Comparison of ENCODE assay signal across 8 cellular contexts in genomic region chr20:32336918-32337347, GRCh38. TPM values are rescaled to one million over a fixed set of nuclear protein-coding genes. Genes with fewer than 3 reads are reported as not detected.
A peak's percentile ranks its signal among the peaks of the same experiment; 100 is the strongest.
DNase-seq lines count a peak whose midpoint lies in the region; ATAC-seq and TF ChIP-seq lines count a peak whose summit lies in the region.

No MANE protein-coding gene starts in this region.

- no peak overlapping the region for H3K14ac ChIP-seq in mesenchymal stem cell (ENCODE audit: low read length in 2 of 2)

- peak overlapping the region in 1 of 4 donors; percentile 5 for H3K27ac ChIP-seq in body of pancreas
- H3K27ac ChIP-seq in mesenchymal stem cell (ENCODE audit: low read length, poor library complexity, severe bottlenecking), result no peak overlapping the region

- no peak overlapping the region for H3K27ac Mint-ChIP-seq in stimulated activated naive CD8-positive, alpha-beta T cell treated with anti-CD3 and anti-CD28 coated beads, Interleukin-15, amount 100 ng/mL, for 72 hours

- no peak overlapping the region for H3K4me2 ChIP-seq in mesenchymal stem cell (ENCODE audit: low read length, poor library complexity, severe bottlenecking)

- H3K18ac ChIP-seq in mesenchymal stem cell (ENCODE audit: low read depth in 1 of 2, low read length in 2 of 2), result no peak overlapping the region

- H3K9me3 ChIP-seq in body of pancreas (no peaks in the 10 kb centered on the region), mesenchymal stem cell (ENCODE audit: control insufficient read depth, low read length) (no peaks in the 10 kb centered on the region)

- H2BK15ac ChIP-seq in mesenchymal stem cell (ENCODE audit: low read depth, poor library complexity, severe bottlenecking), result no peak overlapping the region

- H4K8ac ChIP-seq in mesenchymal stem cell (ENCODE audit: low read length), result no peak overlapping the region

- no peak overlapping the region for H3K9ac ChIP-seq in mesenchymal stem cell (ENCODE audit: low read length)

- no peak for TF ChIP-seq POLR2A in body of pancreas (IDR thresholded peaks at IDR 0.05)

- DNase-seq in NCI-H2196 (lab: John Stamatoyannopoulos, UW; ENCODE audit: unreplicated experiment), result peak; percentile 42
- DNase-seq in NCI-H2196 treated with DMSO at 0.1 percent for 48 hours (lab: John Stamatoyannopoulos, UW; ENCODE audit: unreplicated experiment), result no peak
- DNase-seq in NCI-H1694 treated with DMSO at 0.1 percent for 48 hours (lab: John Stamatoyannopoulos, UW), result peak; percentile 35
- DNase-seq in body of pancreas, result no peak
- DNase-seq in mesenchymal stem cell, result peak; percentile 71
- DNase-seq in stimulated activated naive CD8-positive, alpha-beta T cell treated with anti-CD3 and anti-CD28 coated beads, Interleukin-15, amount 100 ng/mL, for 72 hours, result no peak
- DNase-seq in COLO829 (ENCODE audit: low spot score), result no peak
- DNase-seq in GM19240 (ENCODE audit: insufficient read length, low spot score), result no peak

- no peak overlapping the region for H3K4ac ChIP-seq in mesenchymal stem cell (ENCODE audit: low read depth in 1 of 2, low read length in 2 of 2)

- no peak overlapping the region for H4K91ac ChIP-seq in mesenchymal stem cell (ENCODE audit: low read length)

- WGBS in body of pancreas, 2 donors, result 14 to 23% methylated on average over 5 of the region's 5 CpGs
- 68% methylated on average over 5 of the region's 5 CpGs for WGBS in mesenchymal stem cell

- H3K9me3 Mint-ChIP-seq in stimulated activated naive CD8-positive, alpha-beta T cell treated with anti-CD3 and anti-CD28 coated beads, Interleukin-15, amount 100 ng/mL, for 72 hours, result no peaks in the 10 kb centered on the region

- intact Hi-C loops in body of pancreas (cut with DNase I), result no loop called here

- H2BK5ac ChIP-seq in mesenchymal stem cell (ENCODE audit: low read depth, low read length, poor library complexity, severe bottlenecking), result no peak overlapping the region

- H3K4me3 ChIP-seq in body of pancreas, result no peak overlapping the region
- H3K4me3 ChIP-seq in mesenchymal stem cell (ENCODE audit: insufficient read depth in 1 of 2, low read depth in 1 of 2, low read length in 2 of 2), result no peak overlapping the region

- no peak overlapping the region for H2BK120ac ChIP-seq in mesenchymal stem cell (ENCODE audit: low read depth, low read length)

- H3K4me1 ChIP-seq in body of pancreas (peaks cover 56% of the 10 kb centered on the region), mesenchymal stem cell (ENCODE audit: control insufficient read depth, insufficient read depth, low read depth, low read length) (peaks cover 4% of the 10 kb centered on the region)

- no peak overlapping the region for H3K23ac ChIP-seq in mesenchymal stem cell (ENCODE audit: low read length in 2 of 2)

- no peak for ATAC-seq in body of pancreas
- no peak for ATAC-seq in stimulated activated naive CD8-positive, alpha-beta T cell treated with anti-CD3 and anti-CD28 coated beads, Interleukin-15, amount 100 ng/mL, for 72 hours

- peaks cover 12% of the 10 kb centered on the region for H3K79me1 ChIP-seq in mesenchymal stem cell (replicated peaks; ENCODE audit: low read length, poor library complexity, severe bottlenecking)

- H2AK5ac ChIP-seq in mesenchymal stem cell (ENCODE audit: low read length, severe bottlenecking), result no peak overlapping the region

- peaks cover 48% of the 10 kb centered on the region for H3K4me1 Mint-ChIP-seq in stimulated activated naive CD8-positive, alpha-beta T cell treated with anti-CD3 and anti-CD28 coated beads, Interleukin-15, amount 100 ng/mL, for 72 hours

- no peaks in the 10 kb centered on the region for H3K27me3 ChIP-seq in body of pancreas
- H3K27me3 ChIP-seq in mesenchymal stem cell (ENCODE audit: control insufficient read depth in 1 of 2, insufficient read depth in 1 of 2, low read length in 2 of 2), result no peaks in the 10 kb centered on the region

- no peak overlapping the region for H2BK12ac ChIP-seq in mesenchymal stem cell (ENCODE audit: low read length in 2 of 2)

- no peaks in the 10 kb centered on the region for H3K27me3 Mint-ChIP-seq in stimulated activated naive CD8-positive, alpha-beta T cell treated with anti-CD3 and anti-CD28 coated beads, Interleukin-15, amount 100 ng/mL, for 72 hours

- H2AFZ ChIP-seq in mesenchymal stem cell (ENCODE audit: low read depth, low read length), result no peak overlapping the region

- peak; percentile 35 to 72 (median 60) for TF ChIP-seq CTCF in body of pancreas (IDR thresholded peaks at IDR 0.05)

- H3K4me3 Mint-ChIP-seq in stimulated activated naive CD8-positive, alpha-beta T cell treated with anti-CD3 and anti-CD28 coated beads, Interleukin-15, amount 100 ng/mL, for 72 hours, result no peak overlapping the region

- H3K36me3 ChIP-seq in body of pancreas (replicated peaks in 1 of 2; ENCODE audit: insufficient read depth in 1 of 2, low read depth in 2 of 2) (no peaks in the 10 kb centered on the region), mesenchymal stem cell (ENCODE audit: control insufficient read depth in 1 of 2, insufficient read depth in 2 of 2, low read depth in 1 of 2, low read length in 2 of 2) (peaks cover 21 to 29% of the 10 kb centered on the region in 2 experiments)

RNA-seq across cellular contexts. Expression of gene ASXL1, which starts 21.2 kb away (rescaled TPM):
- 100 to 1,000 TPM in 1 of 2 donors, 10 to 100 TPM in 1; 57.9 to 102 TPM for total RNA-seq in body of pancreas
- 35.5 TPM for polyA plus RNA-seq in mesenchymal stem cell (2013, experiment 1 of 2)
- 32.6 TPM for polyA plus RNA-seq in mesenchymal stem cell (2013, experiment 2 of 2)

RNA-seq across cellular contexts. Expression of gene KIF3B, which starts 59.5 kb away (rescaled TPM):
- 10 to 100 TPM; 23.1 to 28.3 TPM for total RNA-seq in body of pancreas
- polyA plus RNA-seq in mesenchymal stem cell (2013, experiment 1 of 2), result 34.9 TPM
- 34.4 TPM for polyA plus RNA-seq in mesenchymal stem cell (2013, experiment 2 of 2)

Comparison
In these comparisons a context has a peak if more than half of its experiments do, and no peak if none do; other contexts are left out.
1. DNase-seq: peak in NCI-H2196 (single experiment), NCI-H1694 treated with DMSO at 0.1 percent for 48 hours (single experiment) and mesenchymal stem cell (single experiment); none in NCI-H2196 treated with DMSO at 0.1 percent for 48 hours (single experiment), body of pancreas (0 of 4), stimulated activated naive CD8-positive, alpha-beta T cell treated with anti-CD3 and anti-CD28 coated beads, Interleukin-15, amount 100 ng/mL, for 72 hours (0 of 2), COLO829 (single experiment) and GM19240 (single experiment).